ENCODE assay signal across 9 cellular contexts in the genomic region with DNA sequence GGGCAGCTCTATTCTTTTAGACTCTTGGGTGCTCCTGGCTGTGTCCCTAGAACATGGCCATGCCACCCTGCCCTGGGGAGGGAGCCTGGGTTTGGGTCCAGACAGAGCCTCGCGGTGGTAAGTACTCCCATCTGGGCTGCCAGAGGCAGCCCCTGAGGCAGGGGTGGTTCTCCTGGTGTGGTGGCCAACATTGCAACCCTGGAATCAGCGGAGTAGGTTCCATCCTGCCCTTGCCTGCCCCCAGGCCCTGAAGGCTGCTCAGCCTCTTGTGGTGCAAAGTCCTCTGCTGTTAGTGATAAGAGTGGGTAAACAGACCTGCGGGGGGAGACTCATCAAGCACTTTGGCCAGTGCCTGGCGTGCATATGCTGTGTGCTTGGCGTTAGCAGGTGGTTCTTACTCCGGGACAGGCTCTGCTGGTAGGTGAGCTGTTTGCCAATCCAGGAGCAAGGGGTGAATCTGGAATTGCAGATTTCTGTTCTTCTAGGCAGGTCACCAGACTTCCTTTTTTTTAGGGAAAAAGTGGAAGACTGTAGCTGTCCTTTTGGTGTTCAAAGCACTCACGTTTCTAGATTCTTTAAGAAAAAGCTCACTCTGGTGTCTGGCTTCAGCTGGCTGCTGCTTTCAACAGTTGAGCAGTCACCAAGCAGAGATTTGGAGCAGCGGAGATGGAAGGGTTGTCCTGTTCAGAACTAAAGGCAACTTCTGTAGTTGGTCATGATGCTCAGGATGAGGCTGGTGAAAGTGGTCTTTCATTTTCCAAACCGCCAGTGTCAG.
DNase-seq lines count a peak whose midpoint lies in the region; ATAC-seq and TF ChIP-seq lines count a peak whose summit lies in the region.
"Had no signal": no experiment of that assay in that cellular context is flagged by ENCODE, and none has a peak within 500 bp of the region (broad histone marks: within the 10 kb centered on the region; RNA-seq: fewer than 3 reads in every experiment).

No MANE protein-coding gene starts in this region.

- no peak for TF ChIP-seq CTCF in parathyroid adenoma (IDR thresholded peaks at IDR 0.05)

- DNase-seq in NCI-H2081 (lab: John Stamatoyannopoulos, UW): peak; percentile 14 to 55
- no peak for DNase-seq in NCI-H2081 treated with DMSO at 0.1 percent for 48 hours (lab: John Stamatoyannopoulos, UW)
- peak; percentile 57 for DNase-seq in NCI-H526 treated with DMSO at 0.1 percent for 48 hours (lab: John Stamatoyannopoulos, UW)
- peak; percentile 73 to 78 for DNase-seq in erythroblast (lab: John Stamatoyannopoulos, UW)
- DNase-seq in hippocampal formation (lab: John Stamatoyannopoulos, UW): no peak
- DNase-seq: NCI-H1105 treated with DMSO at 0.1 percent for 48 hours had no signal

- H3K4me1 ChIP-seq in parathyroid adenoma: peaks cover 31% of the 10 kb centered on the region

- H3K27me3 ChIP-seq in parathyroid adenoma (ENCODE audit: control insufficient read depth, insufficient read depth, low read length): no peaks in the 10 kb centered on the region

- H2AFZ ChIP-seq in parathyroid adenoma: no peak overlapping the region

- no peaks in the 10 kb centered on the region for H3K36me3 ChIP-seq in parathyroid adenoma (ENCODE audit: control insufficient read depth, insufficient read depth, low read length)

- H3K4me2 ChIP-seq in parathyroid adenoma (ENCODE audit: low read length): peak overlapping the region; percentile 34

- no peak for TF ChIP-seq POLR2A in erythroblast (IDR thresholded peaks at IDR 0.05; ENCODE audit: low read length)

- H3K4me3 ChIP-seq in parathyroid adenoma (ENCODE audit: low read depth, low read length): no peak overlapping the region

- no peaks in the 10 kb centered on the region for H3K9me3 ChIP-seq in parathyroid adenoma (ENCODE audit: control insufficient read depth, low read length)

- peaks cover 38% of the 10 kb centered on the region for H3K79me2 ChIP-seq in parathyroid adenoma

- ATAC-seq in HG03457 (IDR thresholded peaks at IDR 0.05; ENCODE audit: unreplicated experiment) (no peak), GM21825 (IDR thresholded peaks at IDR 0.05; ENCODE audit: unreplicated experiment) (no peak)

- no peak overlapping the region for H3K27ac ChIP-seq in parathyroid adenoma

- no peak overlapping the region for H3K9ac ChIP-seq in parathyroid adenoma

Comparison
In these comparisons a context has a peak if more than half of its experiments do, and no peak if none do; other contexts are left out.
1. DNase-seq: peak in NCI-H2081 (2 of 2), NCI-H526 treated with DMSO at 0.1 percent for 48 hours (single experiment) and erythroblast (2 of 2); none in NCI-H2081 treated with DMSO at 0.1 percent for 48 hours (single experiment) and hippocampal formation (0 of 2).